Comparison of ENCODE assay signal across 17 cellular contexts in genomic region chr7:8254215-8254614, GRCh38.
"Had no signal": no experiment of that assay in that cellular context is flagged by ENCODE, and none has a peak within 500 bp of the region (broad histone marks: within the 10 kb centered on the region; RNA-seq: fewer than 3 reads in every experiment).

No MANE protein-coding gene starts in this region.

- H3K9me3 ChIP-seq: ascending aorta, gastrocnemius medialis, heart left ventricle, right atrium auricular region, tibial nerve had no signal

- H3K27me3 ChIP-seq: ascending aorta, heart left ventricle, right atrium auricular region had no signal

- ATAC-seq: activated T-helper 17 cell treated with anti-CD3 and anti-CD28 coated beads, Interleukin-2, amount 50 U/mL, for 72 hours; gastrocnemius medialis had no signal

- H3K4me3 ChIP-seq: ascending aorta, gastrocnemius medialis, heart left ventricle, right atrium auricular region, tibial nerve had no signal

- H3K27ac ChIP-seq: ascending aorta, gastrocnemius medialis, heart left ventricle, right atrium auricular region, tibial nerve had no signal

- H3K36me3 ChIP-seq: ascending aorta, gastrocnemius medialis, heart left ventricle, right atrium auricular region, tibial nerve had no signal

- DNase-seq: activated CD4-positive, alpha-beta T cell treated with anti-CD3 and anti-CD28 coated beads, Interleukin-2, amount 50 U/mL, for 48 hours; activated CD4-positive, CD25-positive, alpha-beta regulatory T cell treated with anti-CD3 and anti-CD28 coated beads, Interleukin-2, amount 50 U/mL, for 72 hours; activated naive CD4-positive, alpha-beta T cell treated with Interleukin-2 at 50 U/mL for 16 hours; erythroblast; gastrocnemius medialis; midbrain; naive B cell; posterior cingulate gyrus; stimulated activated CD4-positive, alpha-beta T cell treated with anti-CD3 and anti-CD28 coated beads, Interleukin-4, amount 100 ng/mL, for 24 hours; stimulated activated naive CD4-positive, alpha-beta T cell; substantia nigra; SW 1271 had no signal

- H3K4me1 ChIP-seq: ascending aorta, gastrocnemius medialis, tibial nerve had no signal
